36 cellular contexts compared by ENCODE assay signal in the genomic region with DNA sequence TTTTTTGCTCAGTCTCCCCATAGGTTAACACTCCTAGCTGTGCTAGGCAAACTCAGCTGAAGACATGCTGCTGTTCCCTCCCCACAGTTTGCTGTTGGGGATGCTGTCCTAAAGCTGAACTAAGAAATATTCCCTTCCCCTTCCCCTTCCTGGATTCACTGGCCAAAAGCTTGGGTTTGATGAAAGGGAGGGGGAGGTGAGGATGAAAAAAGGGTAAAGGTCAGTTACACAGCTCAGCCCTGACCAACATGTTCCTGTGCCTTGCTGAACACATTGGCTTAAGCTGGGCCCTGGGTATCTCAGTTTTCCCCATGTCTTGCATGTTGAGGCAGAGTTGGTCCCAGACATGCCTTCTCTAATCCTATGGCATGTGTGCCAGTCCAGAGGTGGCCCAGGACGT. TPM values are rescaled to one million over a fixed set of nuclear protein-coding genes. Genes with fewer than 3 reads are reported as not detected.
DNase-seq lines count a peak whose midpoint lies in the region; ATAC-seq and TF ChIP-seq lines count a peak whose summit lies in the region.
"Had no signal": no experiment of that assay in that cellular context is flagged by ENCODE, and none has a peak within 500 bp of the region (broad histone marks: within the 10 kb centered on the region; RNA-seq: fewer than 3 reads in every experiment).

No MANE protein-coding gene starts in this region.

- POLR2A ChIA-PET in CD4-positive, alpha-beta T cell (lab: Charles Lee), result interaction anchor here (0.6 to 1.4 kb wide), 5 partner anchors 12 to 29 kb away, joined by 3 to 6 read pairs (median 3); no protein-coding TSS in a partner anchor
- POLR2A ChIA-PET in Panc1 (lab: Charles Lee), result interaction anchor here (0.7 to 0.9 kb wide), 2 partner anchors 15 to 181 kb away, joined by 3 to 4 read pairs; no protein-coding TSS in a partner anchor
- POLR2A ChIA-PET in naive thymus-derived CD8-positive, alpha-beta T cell (lab: Charles Lee), result interaction anchor here (1.5 to 3.1 kb wide), 3 partner anchors 12 to 14 kb away, joined by 3 to 16 read pairs (median 15); no protein-coding TSS in a partner anchor

- H3K4me3 Mint-ChIP-seq in CD4-positive, alpha-beta T cell, result no peak overlapping the region
- no peak overlapping the region for H3K4me3 Mint-ChIP-seq in effector memory CD8-positive, alpha-beta T cell
- H3K4me3 Mint-ChIP-seq in naive thymus-derived CD8-positive, alpha-beta T cell, result peak overlapping the region in 1 of 10 donors; percentile 13
- no peak overlapping the region for H3K4me3 Mint-ChIP-seq in activated naive CD4-positive, alpha-beta T cell treated with anti-CD3 and anti-CD28 coated beads for 36 hours
- H3K4me3 Mint-ChIP-seq: activated naive CD4-positive, alpha-beta T cell treated with anti-CD3 and anti-CD28 coated beads, Interleukin-2, amount 50 U/mL, for 24 hours; activated T-helper 17 cell treated with anti-CD3 and anti-CD28 coated beads, Interleukin-2, amount 50 U/mL, for 72 hours; HFFc6; mesothelial cell of epicardium had no signal

- H3K27ac ChIP-seq in CD4-positive, alpha-beta T cell (ENCODE audit: low read depth, low read length), result no peak overlapping the region
- H3K27ac ChIP-seq in Panc1 (ENCODE audit: low read length), result no peak overlapping the region
- H3K27ac ChIP-seq in brain microvascular endothelial cell, result no peak overlapping the region
- H3K27ac ChIP-seq: coronary artery, left ventricle myocardium inferior, psoas muscle, SK-N-MC, tibial nerve had no signal

- no peak for ATAC-seq in CD4-positive, alpha-beta T cell (ENCODE audit: poor library complexity)
- peak; percentile 44; the same call in 1 of the 2 replicates for ATAC-seq in Panc1
- ATAC-seq in effector memory CD8-positive, alpha-beta T cell (replicated peaks), result no peak
- no peak for ATAC-seq in naive thymus-derived CD8-positive, alpha-beta T cell
- ATAC-seq: activated T-helper 17 cell treated with anti-CD3 and anti-CD28 coated beads, Interleukin-2, amount 50 U/mL, for 72 hours; esophagus mucosa; psoas muscle had no signal

- no peaks in the 10 kb centered on the region for H3K4me1 ChIP-seq in Panc1 (ENCODE audit: control insufficient read depth, insufficient read depth, low read length)

- TSS peak; percentile 4 for BruUV-seq in Panc1 (replicated peaks; lab: Mats Ljungman, UMichigan)

- no peaks in the 10 kb centered on the region for H3K36me3 ChIP-seq in Panc1 (ENCODE audit: control insufficient read depth, insufficient read depth, low read length)
- H3K36me3 ChIP-seq in brain microvascular endothelial cell (replicated peaks), result peaks cover 3% of the 10 kb centered on the region

- intact Hi-C loops in CD4-positive, alpha-beta T cell (cut with DNase I, micrococcal nuclease), result no loop called here
- intact Hi-C loops in Panc1 (cut with micrococcal nuclease; ENCODE audit: unreplicated experiment), result no loop called here
- intact Hi-C loops in activated naive CD4-positive, alpha-beta T cell treated with anti-CD3 and anti-CD28 coated beads for 36 hours (cut with micrococcal nuclease), result no loop called here

- H3K9me3 Mint-ChIP-seq in CD4-positive, alpha-beta T cell, result no peaks in the 10 kb centered on the region
- no peaks in the 10 kb centered on the region for H3K9me3 Mint-ChIP-seq in effector memory CD8-positive, alpha-beta T cell
- H3K9me3 Mint-ChIP-seq in naive thymus-derived CD8-positive, alpha-beta T cell, result no peaks in the 10 kb centered on the region
- no peaks in the 10 kb centered on the region for H3K9me3 Mint-ChIP-seq in activated naive CD4-positive, alpha-beta T cell treated with anti-CD3 and anti-CD28 coated beads for 36 hours
- H3K9me3 Mint-ChIP-seq: activated naive CD4-positive, alpha-beta T cell treated with anti-CD3 and anti-CD28 coated beads, Interleukin-2, amount 50 U/mL, for 24 hours; activated T-helper 17 cell treated with anti-CD3 and anti-CD28 coated beads, Interleukin-2, amount 50 U/mL, for 72 hours; HFFc6 had no signal

- H3K9me3 ChIP-seq in CD4-positive, alpha-beta T cell (ENCODE audit: control insufficient read depth, low read length), result no peaks in the 10 kb centered on the region
- H3K9me3 ChIP-seq in Panc1 (ENCODE audit: control insufficient read depth, insufficient read depth, low read depth, low read length), result no peaks in the 10 kb centered on the region
- H3K9me3 ChIP-seq: left ventricle myocardium inferior, MG63, psoas muscle, tibial nerve had no signal

- DNase-seq in CD4-positive, alpha-beta T cell, result no peak
- DNase-seq in Panc1 (ENCODE audit: low read depth, low spot score) (no peak), brain microvascular endothelial cell (no peak), NOMO-1 (lab: John Stamatoyannopoulos, UW; ENCODE audit: unreplicated experiment in 2 of 2) (no peak), amygdala (lab: John Stamatoyannopoulos, UW) (no peak)
- no peak for DNase-seq in effector memory CD8-positive, alpha-beta T cell
- DNase-seq in naive thymus-derived CD8-positive, alpha-beta T cell, result no peak
- no peak for DNase-seq in activated naive CD4-positive, alpha-beta T cell treated with anti-CD3 and anti-CD28 coated beads for 36 hours
- DNase-seq: ACHN; activated CD4-positive, alpha-beta T cell treated with anti-CD3 and anti-CD28 coated beads, Interleukin-2, amount 50 U/mL, for 48 hours; activated CD4-positive, CD25-positive, alpha-beta regulatory T cell treated with anti-CD3 and anti-CD28 coated beads, Interleukin-2, amount 50 U/mL, for 72 hours; activated CD8-positive, alpha-beta memory T cell treated with anti-CD3 and anti-CD28 coated beads, Interleukin-2, amount 50 U/mL, for 48 hours; DMS79; GOT3; head of caudate nucleus; HFFc6; islet precursor cell; KG1; left ventricle myocardium inferior; MG63; NCI-H1105; NCI-H187; NCI-H2171; NCI-H510A; nucleus accumbens; OCI-M1; psoas muscle; stimulated activated CD4-positive, alpha-beta T cell treated with anti-CD3 and anti-CD28 coated beads, Interleukin-15, amount 100 ng/mL, for 24 hours; stimulated activated CD4-positive, alpha-beta T cell treated with anti-CD3 and anti-CD28 coated beads, Interleukin-4, amount 100 ng/mL, for 4 hours had no signal

- CTCF ChIA-PET in CD4-positive, alpha-beta T cell (lab: Charles Lee), result interaction anchor here (0.9 kb wide), 1 partner anchor 8 kb away, joined by 3 read pairs; no protein-coding TSS in a partner anchor
- CTCF ChIA-PET in Panc1 (lab: Charles Lee), result no interaction called here
- CTCF ChIA-PET in activated naive CD4-positive, alpha-beta T cell treated with anti-CD3 and anti-CD28 coated beads for 36 hours (lab: Charles Lee), result interaction anchor here (0.6 to 0.9 kb wide), 2 partner anchors 90 to 139 kb away, joined by 3 read pairs; no protein-coding TSS in a partner anchor

- peaks cover 53% of the 10 kb centered on the region for H3K36me3 Mint-ChIP-seq in CD4-positive, alpha-beta T cell (ENCODE audit: low read depth)
- H3K36me3 Mint-ChIP-seq in effector memory CD8-positive, alpha-beta T cell (ENCODE audit: insufficient read depth), result peaks cover 13% of the 10 kb centered on the region
- H3K36me3 Mint-ChIP-seq in naive thymus-derived CD8-positive, alpha-beta T cell, result peaks cover 0 to 39% (median 14%) of the 10 kb centered on the region in 3 donors
- H3K36me3 Mint-ChIP-seq in activated naive CD4-positive, alpha-beta T cell treated with anti-CD3 and anti-CD28 coated beads for 36 hours (ENCODE audit: low read depth), result peaks cover 32% of the 10 kb centered on the region

- TF ChIP-seq CTCF in CD4-positive, alpha-beta T cell (IDR thresholded peaks at IDR 0.05), result no peak
- TF ChIP-seq CTCF in Panc1 (IDR thresholded peaks at IDR 0.05) (no peak), brain microvascular endothelial cell (IDR thresholded peaks at IDR 0.05; ENCODE audit: low read depth, low read length, missing control alignments) (no peak)

- H3K27ac Mint-ChIP-seq in CD4-positive, alpha-beta T cell, result peak overlapping the region; percentile 55
- H3K27ac Mint-ChIP-seq in effector memory CD8-positive, alpha-beta T cell, result peak overlapping the region; percentile 47 to 60
- peak overlapping the region in 8 of 10 donors; percentile 14 to 73 (median 54) for H3K27ac Mint-ChIP-seq in naive thymus-derived CD8-positive, alpha-beta T cell
- H3K27ac Mint-ChIP-seq in activated naive CD4-positive, alpha-beta T cell treated with anti-CD3 and anti-CD28 coated beads for 36 hours, result no peak overlapping the region
- H3K27ac Mint-ChIP-seq: activated naive CD4-positive, alpha-beta T cell treated with anti-CD3 and anti-CD28 coated beads, Interleukin-2, amount 50 U/mL, for 24 hours; activated T-helper 17 cell treated with anti-CD3 and anti-CD28 coated beads, Interleukin-2, amount 50 U/mL, for 72 hours; mesothelial cell of epicardium had no signal

- H3K27me3 Mint-ChIP-seq in CD4-positive, alpha-beta T cell, result no peaks in the 10 kb centered on the region
- no peaks in the 10 kb centered on the region for H3K27me3 Mint-ChIP-seq in effector memory CD8-positive, alpha-beta T cell
- H3K27me3 Mint-ChIP-seq in naive thymus-derived CD8-positive, alpha-beta T cell, result no peaks in the 10 kb centered on the region
- no peaks in the 10 kb centered on the region for H3K27me3 Mint-ChIP-seq in activated naive CD4-positive, alpha-beta T cell treated with anti-CD3 and anti-CD28 coated beads for 36 hours (ENCODE audit: low read depth)
- H3K27me3 Mint-ChIP-seq: activated naive CD4-positive, alpha-beta T cell treated with anti-CD3 and anti-CD28 coated beads, Interleukin-2, amount 50 U/mL, for 24 hours; activated T-helper 17 cell treated with anti-CD3 and anti-CD28 coated beads, Interleukin-2, amount 50 U/mL, for 72 hours had no signal

- no peaks in the 10 kb centered on the region for H3K27me3 ChIP-seq in CD4-positive, alpha-beta T cell (ENCODE audit: control insufficient read depth, insufficient read depth, low read length)
- H3K27me3 ChIP-seq in Panc1 (ENCODE audit: control insufficient read depth, insufficient read depth, low read length), result no peaks in the 10 kb centered on the region
- no peaks in the 10 kb centered on the region for H3K27me3 ChIP-seq in brain microvascular endothelial cell (replicated peaks)
- H3K27me3 ChIP-seq: MG63, tibial nerve had no signal

- H3K4me1 Mint-ChIP-seq in CD4-positive, alpha-beta T cell (ENCODE audit: low read depth), result peaks cover 41% of the 10 kb centered on the region
- peaks cover 14 to 19% of the 10 kb centered on the region in 2 donors for H3K4me1 Mint-ChIP-seq in effector memory CD8-positive, alpha-beta T cell (ENCODE audit: low read depth in 2 of 2)
- H3K4me1 Mint-ChIP-seq in naive thymus-derived CD8-positive, alpha-beta T cell, result peaks cover 24 to 31% (median 29%) of the 10 kb centered on the region in 4 donors
- peaks cover 32% of the 10 kb centered on the region for H3K4me1 Mint-ChIP-seq in activated naive CD4-positive, alpha-beta T cell treated with anti-CD3 and anti-CD28 coated beads for 36 hours (ENCODE audit: low read depth)
- H3K4me1 Mint-ChIP-seq: mesothelial cell of epicardium had no signal

- no peak overlapping the region for H3K4me3 ChIP-seq in Panc1 (ENCODE audit: low read depth in 2 of 2, low read length in 2 of 2)
- H3K4me3 ChIP-seq in brain microvascular endothelial cell (ENCODE audit: low read depth, low read length), result no peak overlapping the region
- H3K4me3 ChIP-seq: coronary artery, left ventricle myocardium inferior, MG63, psoas muscle, SK-N-MC, tibial nerve had no signal

- in situ Hi-C loops in Panc1 (cut with HindIII; ENCODE audit: low pct_unique_long_range_greater_than_20kb, low sequenced_read_pairs), result no loop called here
- in situ Hi-C loops in brain microvascular endothelial cell (cut with HindIII; ENCODE audit: low pct_ligation_motif_present, low sequenced_read_pairs), result no loop called here

RNA-seq across cellular contexts. Expression of gene CCM2, which starts 15.3 kb away (rescaled TPM):
- total RNA-seq in CD4-positive, alpha-beta T cell, result 10 to 100 TPM; 48.8 to 52.8 TPM
- 97.1 TPM for total RNA-seq in Panc1 (2021; ENCODE audit: unreplicated experiment)
- 143 TPM for polyA plus RNA-seq in Panc1 (2012; ENCODE audit: insufficient read length)
- total RNA-seq in naive thymus-derived CD8-positive, alpha-beta T cell, result 100 to 1,000 TPM; 160 to 167 TPM
- polyA plus RNA-seq in naive thymus-derived CD8-positive, alpha-beta T cell, result 10 to 100 TPM; 49.9 to 81.7 (median 63.2) TPM
- 10 to 100 TPM; 87.9 to 88.3 TPM for total RNA-seq in activated naive CD4-positive, alpha-beta T cell treated with anti-CD3 and anti-CD28 coated beads for 36 hours

RNA-seq across cellular contexts. Expression of gene MYO1G, which starts 36.5 kb away (rescaled TPM):
- total RNA-seq in CD4-positive, alpha-beta T cell, result 100 to 1,000 TPM; 155 to 157 TPM
- 0.41 TPM for total RNA-seq in Panc1 (2021; ENCODE audit: unreplicated experiment)
- 0.17 TPM for polyA plus RNA-seq in Panc1 (2012; ENCODE audit: insufficient read length)
- 10 to 100 TPM; 44.4 to 44.5 TPM for total RNA-seq in naive thymus-derived CD8-positive, alpha-beta T cell
- polyA plus RNA-seq in naive thymus-derived CD8-positive, alpha-beta T cell, result 100 to 1,000 TPM in 1 of 3 donors, 10 to 100 TPM in 2; 60.0 to 106 (median 73.8) TPM
- total RNA-seq in activated naive CD4-positive, alpha-beta T cell treated with anti-CD3 and anti-CD28 coated beads for 36 hours, result 100 to 1,000 TPM; 391 to 406 TPM
- total RNA-seq: HFFc6 had no signal

Comparison
In these comparisons a context has a peak if more than half of its experiments do, and no peak if none do; other contexts are left out.
1. RNA of gene MYO1G, which starts 36.5 kb away (total RNA-seq): 391 to 406 TPM in activated naive CD4-positive, alpha-beta T cell treated with anti-CD3 and anti-CD28 coated beads for 36 hours, 155 to 157 TPM in CD4-positive, alpha-beta T cell and 44.4 to 44.5 TPM in naive thymus-derived CD8-positive, alpha-beta T cell; 0.41 TPM in Panc1 (single experiment); every median in the first group is over 10 times any median in the second.